1 cellular context compared by ENCODE assay signal in the genomic region with DNA sequence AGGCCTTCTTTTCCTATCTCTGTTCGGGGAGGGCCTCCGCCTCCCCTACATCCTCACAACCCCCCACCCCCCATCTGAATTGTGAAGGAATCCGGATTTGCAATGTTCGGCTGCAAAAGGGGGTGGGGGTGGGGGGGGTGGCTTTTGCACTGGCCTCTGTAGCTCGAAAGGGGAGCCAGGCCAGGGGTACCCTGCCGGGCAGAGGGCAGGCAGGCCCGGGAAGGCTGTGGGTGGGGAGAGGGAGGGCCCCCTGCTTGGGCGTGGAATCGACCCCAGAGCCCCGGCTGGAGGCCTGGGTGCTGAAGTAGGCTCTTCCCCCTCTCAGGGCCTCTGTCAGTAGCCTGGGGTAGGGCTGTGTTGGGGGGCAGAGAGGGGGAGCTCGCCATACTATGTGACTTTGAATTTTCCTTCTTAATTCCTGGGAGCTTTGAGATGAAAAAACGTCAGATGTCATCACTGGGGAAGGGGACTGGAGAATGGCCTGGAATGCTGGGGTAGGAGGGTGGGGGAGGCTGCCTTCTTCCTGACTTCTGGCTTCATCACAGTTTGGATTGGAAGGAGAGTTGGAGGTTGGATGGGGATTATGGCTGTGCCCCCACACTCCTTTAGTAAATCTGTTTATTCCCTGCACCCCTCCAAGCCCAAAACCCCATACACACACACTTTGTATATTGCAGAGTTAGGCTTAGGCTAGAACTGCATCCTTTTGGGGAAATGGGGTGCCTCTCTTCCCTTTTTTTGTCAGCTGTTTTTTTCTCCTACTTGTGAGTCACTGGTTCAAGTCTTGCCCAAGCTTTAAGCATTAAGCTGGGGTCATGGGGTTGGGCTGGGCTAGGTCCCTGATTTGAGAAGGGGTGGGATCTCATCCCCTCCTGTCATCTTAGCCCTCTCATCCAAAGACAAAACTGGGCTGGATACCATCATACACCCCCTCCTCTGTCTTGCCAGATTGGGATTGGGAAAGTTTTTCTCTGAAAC.
TF ChIP-seq lines count a peak whose summit lies in the region.

No MANE protein-coding gene starts in this region.

TF ChIP-seq in H1, 55 proteins besides CTCF, POLR2A, EP300 and RAD21:
- peak in 1 of 2 experiments; percentile 73; a peak in 1 of 4 replicates for TF ChIP-seq SIN3A (conservative IDR thresholded peaks at IDR 0.05 in 1 of 2, IDR thresholded peaks at IDR 0.05 in 1 of 2; ENCODE audit: low read depth in 1 of 2, low read length in 2 of 2)
- no peak for TF ChIP-seq HDAC6 (IDR thresholded peaks at IDR 0.05; ENCODE audit: low read depth, low read length)
- TF ChIP-seq NRF1 (IDR thresholded peaks at IDR 0.05; ENCODE audit: low read depth, low read length) = no peak
- TF ChIP-seq TEAD4 (IDR thresholded peaks at IDR 0.05; ENCODE audit: low read depth, low read length) = peak; percentile 83
- no peak for TF ChIP-seq TBP (IDR thresholded peaks at IDR 0.05; ENCODE audit: low read depth, low read length)
- no peak for TF ChIP-seq ASH2L (IDR thresholded peaks at IDR 0.05; ENCODE audit: low read length)
- no peak for TF ChIP-seq RFX5 (IDR thresholded peaks at IDR 0.05; ENCODE audit: borderline replicate concordance, low read depth, low read length)
- TF ChIP-seq, protein P1, sequence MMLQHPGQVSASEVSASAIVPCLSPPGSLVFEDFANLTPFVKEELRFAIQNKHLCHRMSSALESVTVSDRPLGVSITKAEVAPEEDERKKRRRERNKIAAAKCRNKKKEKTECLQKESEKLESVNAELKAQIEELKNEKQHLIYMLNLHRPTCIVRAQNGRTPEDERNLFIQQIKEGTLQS (IDR thresholded peaks at IDR 0.05; ENCODE audit: insufficient read depth, low read depth, low read length) = no peak
- no peak for TF ChIP-seq EGR1 (IDR thresholded peaks at IDR 0.05; ENCODE audit: borderline replicate concordance, low read depth, low read length)
- TF ChIP-seq POLR2AphosphoS5 (IDR thresholded peaks at IDR 0.05; ENCODE audit: low read depth, low read length) = no peak
